Comparison of ENCODE assay signal across 1 cellular context in genomic region chr19:30225615-30226463, GRCh38.
TF ChIP-seq lines count a peak whose summit lies in the region.

No MANE protein-coding gene starts in this region.

TF ChIP-seq in HEK293, 187 proteins besides CTCF, POLR2A, EP300 and RAD21 (continued from another document):
- TF ChIP-seq PBX3 (CRISPR knock-in tag; IDR thresholded peaks at IDR 0.05) (no peak), ZXDB (tag by site-specific recombination; IDR thresholded peaks at IDR 0.05) (no peak), ZNF214 (tag by site-specific recombination; IDR thresholded peaks at IDR 0.05; ENCODE audit: borderline replicate concordance) (no peak), PRDM1 (tag by site-specific recombination; IDR thresholded peaks at IDR 0.05) (peak; percentile 53; the same call in 1 of the 2 replicates), YY1 (tag by site-specific recombination; IDR thresholded peaks at IDR 0.05) (no peak; the same call in 1 of the 2 replicates), ZSCAN4 (tag by site-specific recombination; IDR thresholded peaks at IDR 0.05) (no peak), MEIS1 (CRISPR knock-in tag; IDR thresholded peaks at IDR 0.05; ENCODE audit: borderline replicate concordance) (no peak), ZBTB6 (tag by site-specific recombination; IDR thresholded peaks at IDR 0.05) (peak; percentile 58; the same call in 1 of the 2 replicates), ZBTB48 (tag by site-specific recombination; IDR thresholded peaks at IDR 0.05) (no peak), ZNF146 (tag by site-specific recombination; IDR thresholded peaks at IDR 0.05) (no peak), ZNF560 (tag by site-specific recombination; IDR thresholded peaks at IDR 0.05; ENCODE audit: borderline replicate concordance) (no peak), ZNF19 (tag by site-specific recombination; IDR thresholded peaks at IDR 0.05; ENCODE audit: low read depth) (no peak), ZNF140 (tag by site-specific recombination; IDR thresholded peaks at IDR 0.05) (no peak), ZFP69B (tag by site-specific recombination; IDR thresholded peaks at IDR 0.05) (no peak)
